Comparison of ENCODE assay signal across 16 cellular contexts in the genomic region with DNA sequence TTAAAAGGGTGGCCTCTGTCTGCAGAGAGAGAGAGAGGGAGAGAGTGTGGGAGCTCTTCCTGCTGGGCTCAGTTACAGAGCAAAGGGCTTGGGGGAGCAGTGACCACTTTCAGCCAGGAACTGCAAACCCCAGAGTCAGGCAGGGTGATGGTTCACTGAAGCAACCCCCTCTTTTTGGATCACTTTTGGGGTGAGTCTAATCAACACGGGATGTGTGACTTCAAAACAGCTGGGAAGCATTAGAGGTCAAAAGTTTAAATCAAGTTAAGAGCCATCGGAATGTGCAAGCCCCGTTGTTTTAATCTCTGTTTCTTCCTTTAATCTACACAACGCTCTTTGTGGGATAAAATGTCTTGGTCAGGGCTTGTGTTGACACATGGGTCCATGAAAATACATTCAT.
DNase-seq lines count a peak whose midpoint lies in the region; TF ChIP-seq lines count a peak whose summit lies in the region.
"Had no signal": no experiment of that assay in that cellular context is flagged by ENCODE, and none has a peak within 500 bp of the region (broad histone marks: within the 10 kb centered on the region; RNA-seq: fewer than 3 reads in every experiment).

No MANE protein-coding gene starts in this region.

- H2AFZ ChIP-seq in GM23248 (peak overlapping the region; percentile 42; the same call in 1 of the 2 replicates), smooth muscle cell (ENCODE audit: low read depth) (peak overlapping the region; percentile 58)

- intact Hi-C loops in spleen (cut with DNase I; ENCODE audit: low total_unique reads), result no loop called here

- H3K27me3 ChIP-seq in GM23248 (replicated peaks; ENCODE audit: insufficient read depth), result no peaks in the 10 kb centered on the region
- no peaks in the 10 kb centered on the region for H3K27me3 ChIP-seq in smooth muscle cell (ENCODE audit: low read depth)
- H3K27me3 ChIP-seq in spleen (replicated peaks in 1 of 7), result no peaks in the 10 kb centered on the region
- H3K27me3 ChIP-seq: tibial nerve had no signal

- peak overlapping the region; percentile 39 for H3K4me2 ChIP-seq in GM23248 (ENCODE audit: unreplicated experiment)
- peak overlapping the region; percentile 73 for H3K4me2 ChIP-seq in smooth muscle cell

- no peaks in the 10 kb centered on the region for H3K79me2 ChIP-seq in GM23248 (ENCODE audit: insufficient read depth)
- no peaks in the 10 kb centered on the region for H3K79me2 ChIP-seq in smooth muscle cell (ENCODE audit: low read depth)

- no peak for TF ChIP-seq CTCF in smooth muscle cell (IDR thresholded peaks at IDR 0.05; ENCODE audit: borderline replicate concordance, insufficient read depth, poor library complexity, severe bottlenecking)
- no peak for TF ChIP-seq CTCF in spleen (IDR thresholded peaks at IDR 0.05 in 8 of 11, conservative IDR thresholded peaks at IDR 0.05 in 3 of 11)

- H3F3A ChIP-seq in GM23248 (ENCODE audit: insufficient read depth) (no peaks in the 10 kb centered on the region), smooth muscle cell (ENCODE audit: low read depth) (no peaks in the 10 kb centered on the region)

- WGBS in GM23248 (ENCODE audit: low coverage in 1 of 2, low lambda C conversion rate in 2 of 2, missing lambda C conversion rate in 2 of 2), 2 experiments, result 12 to 14% methylated on average over 4 of the region's 4 CpGs
- WGBS in smooth muscle cell (ENCODE audit: low lambda C conversion rate), result 15% methylated on average over 4 of the region's 4 CpGs
- 35 to 43% (median 41%) methylated on average over 4 of the region's 4 CpGs for WGBS in spleen, 5 donors

- no peak for TF ChIP-seq POLR2A in spleen (IDR thresholded peaks at IDR 0.05)

- H3K9ac ChIP-seq in GM23248, result no peak overlapping the region
- H3K9ac ChIP-seq in smooth muscle cell (ENCODE audit: low read depth), result no peak overlapping the region

- H3K9me3 ChIP-seq in GM23248 (ENCODE audit: low read depth), result no peaks in the 10 kb centered on the region
- no peaks in the 10 kb centered on the region for H3K9me3 ChIP-seq in smooth muscle cell (replicated peaks; ENCODE audit: low read depth)
- H3K9me3 ChIP-seq in spleen, result no peaks in the 10 kb centered on the region
- H3K9me3 ChIP-seq: tibial nerve had no signal

- no peaks in the 10 kb centered on the region for H3K36me3 ChIP-seq in GM23248 (ENCODE audit: low read depth)
- no peaks in the 10 kb centered on the region for H3K36me3 ChIP-seq in smooth muscle cell (ENCODE audit: low read depth)
- H3K36me3 ChIP-seq in spleen, result no peaks in the 10 kb centered on the region
- H3K36me3 ChIP-seq: tibial nerve had no signal

- no peaks in the 10 kb centered on the region for H4K20me1 ChIP-seq in GM23248 (ENCODE audit: insufficient read depth)
- H4K20me1 ChIP-seq in smooth muscle cell (ENCODE audit: low read depth), result no peaks in the 10 kb centered on the region

- in situ Hi-C loops in GM23248 (cut with MboI), result no loop called here

- H3K4me3 ChIP-seq in GM23248 (no peak overlapping the region; the same call in 1 of the 2 replicates), smooth muscle cell (peak overlapping the region; percentile 3), spleen (no peak overlapping the region)
- H3K4me3 ChIP-seq: skin epidermis, tibial nerve had no signal

- no peaks in the 10 kb centered on the region for H3K9me2 ChIP-seq in GM23248 (ENCODE audit: insufficient read depth)

- H3K27ac ChIP-seq in GM23248 (no peak overlapping the region), smooth muscle cell (ENCODE audit: low read depth) (peak overlapping the region; percentile 15), spleen (peak overlapping the region in 3 of 8 donors; percentile 4 to 22 (median 20))
- H3K27ac ChIP-seq: C4-2B had no signal

- DNase-seq in GM23248 (peak; percentile 22), astrocyte of the hippocampus (ENCODE audit: low read depth, low spot score) (peak; percentile 40), left kidney (ENCODE audit: low read depth, low spot score) (peak; percentile 94), smooth muscle cell (lab: John Stamatoyannopoulos, UW; ENCODE audit: unreplicated experiment) (no peak), cerebellar nuclear complex (lab: John Stamatoyannopoulos, UW) (no peak), NCI-H146 treated with DMSO at 0.1 percent for 48 hours (lab: John Stamatoyannopoulos, UW; ENCODE audit: unreplicated experiment) (no peak), spleen (no peak)
- no peak for DNase-seq in stimulated activated CD4-positive, alpha-beta T cell treated with anti-CD3 and anti-CD28 coated beads, Interleukin-12 subunit alpha, Interleukin-12 subunit beta, amount 100 ng/mL, for 4 hours
- DNase-seq: activated B cell treated with CpG ODN at 0.5 μM for 24 hours; activated effector memory CD4-positive, alpha-beta T cell treated with Interleukin-2 at 50 U/mL for 16 hours; DMS53; MV-4-11; NCI-H2107 had no signal

- peaks cover 17% of the 10 kb centered on the region for H3K4me1 ChIP-seq in GM23248 (ENCODE audit: insufficient read depth)
- peaks cover 13% of the 10 kb centered on the region for H3K4me1 ChIP-seq in smooth muscle cell (ENCODE audit: low read depth)
- no peaks in the 10 kb centered on the region for H3K4me1 ChIP-seq in spleen

Comparison
In these comparisons a context has a peak if more than half of its experiments do, and no peak if none do; other contexts are left out.
1. DNase-seq: peak in GM23248 (single experiment), astrocyte of the hippocampus (single experiment) and left kidney (single experiment); none in smooth muscle cell (single experiment), stimulated activated CD4-positive, alpha-beta T cell treated with anti-CD3 and anti-CD28 coated beads, Interleukin-12 subunit alpha, Interleukin-12 subunit beta, amount 100 ng/mL, for 4 hours (single experiment), cerebellar nuclear complex (0 of 2), NCI-H146 treated with DMSO at 0.1 percent for 48 hours (single experiment) and spleen (single experiment).